In genomic region chr22:44127353-44127752, GRCh38 we compare ENCODE assay signal across 19 cellular contexts. TPM values are rescaled to one million over a fixed set of nuclear protein-coding genes. Genes with fewer than 3 reads are reported as not detected.
DNase-seq lines count a peak whose midpoint lies in the region; ATAC-seq and TF ChIP-seq lines count a peak whose summit lies in the region.
"Had no signal": no experiment of that assay in that cellular context is flagged by ENCODE, and none has a peak within 500 bp of the region (broad histone marks: within the 10 kb centered on the region; RNA-seq: fewer than 3 reads in every experiment).

No MANE protein-coding gene starts in this region.

- 8 to 16% (median 14%) methylated on average over 1 of the region's 1 CpG for WGBS in adrenal gland, 4 donors
- WGBS in hepatocyte (ENCODE audit: low lambda C conversion rate, missing lambda C conversion rate), result 100% methylated on average over 1 of the region's 1 CpG
- no CpG with 5 or more reads among the region's 1 CpG for WGBS in neuronal stem cell (ENCODE audit: extremely low coverage in 2 of 2, insufficient read length in 2 of 2, insufficient replicate concordance in 1 of 2), 2 donors

- intact Hi-C loops in Right ventricle myocardium inferior (cut with DNase I), result no loop called here
- intact Hi-C loops in adrenal gland (cut with DNase I), result no loop called here

- peak; percentile 66 for ATAC-seq in Right ventricle myocardium inferior
- ATAC-seq: effector memory CD8-positive, alpha-beta T cell had no signal

- no peaks in the 10 kb centered on the region for H3K9me2 ChIP-seq in hepatocyte (replicated peaks; ENCODE audit: insufficient read depth)

- H3K27ac ChIP-seq in right atrium auricular region, result peak overlapping the region in 1 of 2 donors; percentile 42
- no peak overlapping the region for H3K27ac ChIP-seq in adrenal gland
- H3K27ac ChIP-seq in hepatocyte, result no peak overlapping the region
- H3K27ac ChIP-seq in neuronal stem cell (replicated peaks; ENCODE audit: low read length), result no peak overlapping the region
- H3K27ac ChIP-seq in osteoblast (ENCODE audit: low read depth, low read length), result no peak overlapping the region
- H3K27ac ChIP-seq: RWPE1, tibial nerve had no signal

- DNase-seq in Right ventricle myocardium inferior (ENCODE audit: missing footprints), result no peak
- DNase-seq in right atrium auricular region (ENCODE audit: low spot score), result no peak
- peak in 5 of 7 donors; percentile 27 to 62 (median 33) for DNase-seq in adrenal gland
- DNase-seq in iris pigment epithelial cell (ENCODE audit: low read depth), result peak; percentile 33
- DNase-seq in NCI-H2171 treated with DMSO at 0.1 percent for 48 hours (lab: John Stamatoyannopoulos, UW), result no peak
- no peak for DNase-seq in hepatocyte (ENCODE audit: low spot score)
- DNase-seq in neuronal stem cell (ENCODE audit: low spot score), result no peak
- no peak for DNase-seq in osteoblast (ENCODE audit: insufficient read length, low spot score, missing footprints)
- DNase-seq: CD4-positive, alpha-beta memory T cell; DND-41; effector memory CD8-positive, alpha-beta T cell; foreskin fibroblast; GOT3; NCI-H82; stimulated activated CD4-positive, alpha-beta T cell treated with anti-CD3 and anti-CD28 coated beads, Interleukin-4, amount 100 ng/mL, for 1 hour had no signal

- H3K4ac ChIP-seq in neuronal stem cell (ENCODE audit: low read length), result no peak overlapping the region

- no peaks in the 10 kb centered on the region for H3K79me1 ChIP-seq in neuronal stem cell (ENCODE audit: low read depth, low read length)

- H4K91ac ChIP-seq in neuronal stem cell (ENCODE audit: low read depth, low read length, poor library complexity), result no peak overlapping the region

- H2AFZ ChIP-seq in hepatocyte (no peak overlapping the region), neuronal stem cell (ENCODE audit: low read length) (no peak overlapping the region), osteoblast (ENCODE audit: low read length) (no peak overlapping the region)

- TF ChIP-seq CTCF in right atrium auricular region (IDR thresholded peaks at IDR 0.05) (no peak), adrenal gland (IDR thresholded peaks at IDR 0.05) (no peak), hepatocyte (IDR thresholded peaks at IDR 0.05; ENCODE audit: poor library complexity) (no peak), osteoblast (IDR thresholded peaks at IDR 0.05; ENCODE audit: extremely low read depth, low read depth, low read length) (no peak)

- no peak overlapping the region for H2BK12ac ChIP-seq in neuronal stem cell (ENCODE audit: low read length)

- no peak overlapping the region for H3K14ac ChIP-seq in neuronal stem cell (ENCODE audit: low read length)

- no peaks in the 10 kb centered on the region for H3K79me2 ChIP-seq in hepatocyte
- no peaks in the 10 kb centered on the region for H3K79me2 ChIP-seq in osteoblast (ENCODE audit: insufficient read depth, low read length)

- H2BK15ac ChIP-seq in neuronal stem cell (ENCODE audit: low read length), result no peak overlapping the region

- H3K23ac ChIP-seq in neuronal stem cell (ENCODE audit: low read depth, low read length, poor library complexity), result no peak overlapping the region

- no peak for TF ChIP-seq POLR2A in adrenal gland (IDR thresholded peaks at IDR 0.05)

- no peak overlapping the region for H3K4me2 ChIP-seq in hepatocyte
- no peak overlapping the region for H3K4me2 ChIP-seq in neuronal stem cell (ENCODE audit: insufficient read depth, low read length, poor library complexity, severe bottlenecking)
- no peak overlapping the region for H3K4me2 ChIP-seq in osteoblast (ENCODE audit: insufficient read depth, low read length)

- H3K36me3 ChIP-seq in right atrium auricular region (peaks cover 4% of the 10 kb centered on the region), adrenal gland (replicated peaks in 1 of 2) (no peaks in the 10 kb centered on the region), hepatocyte (replicated peaks; ENCODE audit: insufficient read depth, low read depth) (no peaks in the 10 kb centered on the region), neuronal stem cell (replicated peaks in 1 of 2; ENCODE audit: control insufficient read depth in 2 of 2, insufficient read depth in 2 of 2, low read length in 2 of 2) (no peaks in the 10 kb centered on the region), osteoblast (ENCODE audit: insufficient read depth, low read length) (no peaks in the 10 kb centered on the region)

- H4K8ac ChIP-seq in neuronal stem cell (ENCODE audit: low read depth, low read length), result no peak overlapping the region

- no peak overlapping the region for H2BK5ac ChIP-seq in neuronal stem cell (ENCODE audit: low read length)

- H3K4me3 ChIP-seq in right atrium auricular region (no peak overlapping the region), adrenal gland (no peak overlapping the region), hepatocyte (no peak overlapping the region), neuronal stem cell (ENCODE audit: low read length in 2 of 2) (no peak overlapping the region), osteoblast (ENCODE audit: insufficient read depth, low read length) (no peak overlapping the region)
- H3K4me3 ChIP-seq: lung, tibial nerve had no signal

- no peak overlapping the region for H2AK5ac ChIP-seq in neuronal stem cell (ENCODE audit: low read depth, low read length)

- H3K27me3 ChIP-seq in right atrium auricular region, result no peaks in the 10 kb centered on the region
- H3K27me3 ChIP-seq in adrenal gland, result no peaks in the 10 kb centered on the region
- H3K27me3 ChIP-seq in hepatocyte, result no peaks in the 10 kb centered on the region
- H3K27me3 ChIP-seq in neuronal stem cell (ENCODE audit: control insufficient read depth in 3 of 3, insufficient read depth in 3 of 3, low read depth in 1 of 3, low read length in 3 of 3), result no peaks in the 10 kb centered on the region
- H3K27me3 ChIP-seq in osteoblast (ENCODE audit: insufficient read depth, low read length), result no peaks in the 10 kb centered on the region
- H3K27me3 ChIP-seq: tibial nerve had no signal

- H3K18ac ChIP-seq in neuronal stem cell (ENCODE audit: low read length), result no peak overlapping the region

- H2BK120ac ChIP-seq in neuronal stem cell (ENCODE audit: low read depth, low read length), result no peak overlapping the region

- H3K9ac ChIP-seq in neuronal stem cell (ENCODE audit: low read depth, low read length, poor library complexity), result no peak overlapping the region

- H4K20me1 ChIP-seq in hepatocyte (ENCODE audit: insufficient read depth, poor library complexity, severe bottlenecking), result no peaks in the 10 kb centered on the region
- no peaks in the 10 kb centered on the region for H4K20me1 ChIP-seq in osteoblast (ENCODE audit: insufficient read depth, low read length)

- peaks cover 0 to 15% of the 10 kb centered on the region in 2 donors for H3K4me1 ChIP-seq in right atrium auricular region
- no peaks in the 10 kb centered on the region for H3K4me1 ChIP-seq in adrenal gland (replicated peaks in 1 of 2)
- no peaks in the 10 kb centered on the region for H3K4me1 ChIP-seq in hepatocyte (ENCODE audit: insufficient read depth)
- H3K4me1 ChIP-seq in neuronal stem cell (ENCODE audit: control insufficient read depth in 2 of 2, insufficient read depth in 1 of 2, low read depth in 1 of 2, low read length in 2 of 2), result peaks cover 4 to 5% of the 10 kb centered on the region in 2 donors
- H3K4me1 ChIP-seq in osteoblast (ENCODE audit: insufficient read depth, low read length), result peaks cover 8% of the 10 kb centered on the region

- H3K9me3 ChIP-seq in right atrium auricular region (no peaks in the 10 kb centered on the region), adrenal gland (replicated peaks in 1 of 3) (peaks cover 0 to 9% (median 0%) of the 10 kb centered on the region in 3 donors), hepatocyte (ENCODE audit: low read depth) (no peaks in the 10 kb centered on the region), neuronal stem cell (replicated peaks in 1 of 2; ENCODE audit: control insufficient read depth in 2 of 2, insufficient read depth in 1 of 2, low read depth in 1 of 2, low read length in 2 of 2) (peaks cover 3 to 8% of the 10 kb centered on the region in 2 donors), osteoblast (ENCODE audit: low read depth, low read length) (peaks cover 2% of the 10 kb centered on the region)

RNA-seq across cellular contexts. Expression of gene PARVG, which starts 53.4 kb away (rescaled TPM):
- total RNA-seq in Right ventricle myocardium inferior, result 3.1 TPM
- total RNA-seq in right atrium auricular region, result 1 to 10 TPM; 2.1 to 7.2 TPM
- total RNA-seq in adrenal gland, result 10 to 100 TPM in 6 of 8 donors, 1 to 10 TPM in 2; 8.8 to 48.6 (median 15.7) TPM
- polyA plus RNA-seq in adrenal gland, result 10 to 100 TPM in 2 of 3 donors, 1 to 10 TPM in 1; 4.8 to 61.1 (median 14.3) TPM
- 0.96 and 1.00 TPM in 2 replicates for total RNA-seq in hepatocyte
- 0.77 and 2.8 TPM in 2 replicates for polyA plus RNA-seq in hepatocyte
- polyA plus RNA-seq in neuronal stem cell (2013, experiment 1 of 2), result 0.18 TPM
- 0.06 TPM for polyA plus RNA-seq in neuronal stem cell (2013, experiment 2 of 2)
- total RNA-seq in osteoblast, result 1.1 and 1.5 TPM in 2 replicates
- polyA plus RNA-seq: neural cell had no signal

Comparison
In these comparisons a context has a peak if more than half of its experiments do, and no peak if none do; other contexts are left out.
1. DNase-seq: peak in adrenal gland (5 of 7) and iris pigment epithelial cell (single experiment); none in Right ventricle myocardium inferior (single experiment), right atrium auricular region (single experiment), NCI-H2171 treated with DMSO at 0.1 percent for 48 hours (single experiment), hepatocyte (single experiment), neuronal stem cell (single experiment) and osteoblast (single experiment).